ENCODE assay signal across 1 cellular context in genomic region chr14:22887990-22888378, GRCh38.
TF ChIP-seq lines count a peak whose summit lies in the region.

No MANE protein-coding gene starts in this region.

TF ChIP-seq in GM23338, 12 proteins besides CTCF, POLR2A, EP300 and RAD21:
- TF ChIP-seq CREB1 (CRISPR knock-in tag; IDR thresholded peaks at IDR 0.05; ENCODE audit: low read depth) (no peak), STAT1 (IDR thresholded peaks at IDR 0.05; ENCODE audit: unreplicated experiment) (no peak), ZNF331 (CRISPR knock-in tag; IDR thresholded peaks at IDR 0.05; ENCODE audit: low read depth) (no peak)
- TF ChIP-seq, protein P1, sequence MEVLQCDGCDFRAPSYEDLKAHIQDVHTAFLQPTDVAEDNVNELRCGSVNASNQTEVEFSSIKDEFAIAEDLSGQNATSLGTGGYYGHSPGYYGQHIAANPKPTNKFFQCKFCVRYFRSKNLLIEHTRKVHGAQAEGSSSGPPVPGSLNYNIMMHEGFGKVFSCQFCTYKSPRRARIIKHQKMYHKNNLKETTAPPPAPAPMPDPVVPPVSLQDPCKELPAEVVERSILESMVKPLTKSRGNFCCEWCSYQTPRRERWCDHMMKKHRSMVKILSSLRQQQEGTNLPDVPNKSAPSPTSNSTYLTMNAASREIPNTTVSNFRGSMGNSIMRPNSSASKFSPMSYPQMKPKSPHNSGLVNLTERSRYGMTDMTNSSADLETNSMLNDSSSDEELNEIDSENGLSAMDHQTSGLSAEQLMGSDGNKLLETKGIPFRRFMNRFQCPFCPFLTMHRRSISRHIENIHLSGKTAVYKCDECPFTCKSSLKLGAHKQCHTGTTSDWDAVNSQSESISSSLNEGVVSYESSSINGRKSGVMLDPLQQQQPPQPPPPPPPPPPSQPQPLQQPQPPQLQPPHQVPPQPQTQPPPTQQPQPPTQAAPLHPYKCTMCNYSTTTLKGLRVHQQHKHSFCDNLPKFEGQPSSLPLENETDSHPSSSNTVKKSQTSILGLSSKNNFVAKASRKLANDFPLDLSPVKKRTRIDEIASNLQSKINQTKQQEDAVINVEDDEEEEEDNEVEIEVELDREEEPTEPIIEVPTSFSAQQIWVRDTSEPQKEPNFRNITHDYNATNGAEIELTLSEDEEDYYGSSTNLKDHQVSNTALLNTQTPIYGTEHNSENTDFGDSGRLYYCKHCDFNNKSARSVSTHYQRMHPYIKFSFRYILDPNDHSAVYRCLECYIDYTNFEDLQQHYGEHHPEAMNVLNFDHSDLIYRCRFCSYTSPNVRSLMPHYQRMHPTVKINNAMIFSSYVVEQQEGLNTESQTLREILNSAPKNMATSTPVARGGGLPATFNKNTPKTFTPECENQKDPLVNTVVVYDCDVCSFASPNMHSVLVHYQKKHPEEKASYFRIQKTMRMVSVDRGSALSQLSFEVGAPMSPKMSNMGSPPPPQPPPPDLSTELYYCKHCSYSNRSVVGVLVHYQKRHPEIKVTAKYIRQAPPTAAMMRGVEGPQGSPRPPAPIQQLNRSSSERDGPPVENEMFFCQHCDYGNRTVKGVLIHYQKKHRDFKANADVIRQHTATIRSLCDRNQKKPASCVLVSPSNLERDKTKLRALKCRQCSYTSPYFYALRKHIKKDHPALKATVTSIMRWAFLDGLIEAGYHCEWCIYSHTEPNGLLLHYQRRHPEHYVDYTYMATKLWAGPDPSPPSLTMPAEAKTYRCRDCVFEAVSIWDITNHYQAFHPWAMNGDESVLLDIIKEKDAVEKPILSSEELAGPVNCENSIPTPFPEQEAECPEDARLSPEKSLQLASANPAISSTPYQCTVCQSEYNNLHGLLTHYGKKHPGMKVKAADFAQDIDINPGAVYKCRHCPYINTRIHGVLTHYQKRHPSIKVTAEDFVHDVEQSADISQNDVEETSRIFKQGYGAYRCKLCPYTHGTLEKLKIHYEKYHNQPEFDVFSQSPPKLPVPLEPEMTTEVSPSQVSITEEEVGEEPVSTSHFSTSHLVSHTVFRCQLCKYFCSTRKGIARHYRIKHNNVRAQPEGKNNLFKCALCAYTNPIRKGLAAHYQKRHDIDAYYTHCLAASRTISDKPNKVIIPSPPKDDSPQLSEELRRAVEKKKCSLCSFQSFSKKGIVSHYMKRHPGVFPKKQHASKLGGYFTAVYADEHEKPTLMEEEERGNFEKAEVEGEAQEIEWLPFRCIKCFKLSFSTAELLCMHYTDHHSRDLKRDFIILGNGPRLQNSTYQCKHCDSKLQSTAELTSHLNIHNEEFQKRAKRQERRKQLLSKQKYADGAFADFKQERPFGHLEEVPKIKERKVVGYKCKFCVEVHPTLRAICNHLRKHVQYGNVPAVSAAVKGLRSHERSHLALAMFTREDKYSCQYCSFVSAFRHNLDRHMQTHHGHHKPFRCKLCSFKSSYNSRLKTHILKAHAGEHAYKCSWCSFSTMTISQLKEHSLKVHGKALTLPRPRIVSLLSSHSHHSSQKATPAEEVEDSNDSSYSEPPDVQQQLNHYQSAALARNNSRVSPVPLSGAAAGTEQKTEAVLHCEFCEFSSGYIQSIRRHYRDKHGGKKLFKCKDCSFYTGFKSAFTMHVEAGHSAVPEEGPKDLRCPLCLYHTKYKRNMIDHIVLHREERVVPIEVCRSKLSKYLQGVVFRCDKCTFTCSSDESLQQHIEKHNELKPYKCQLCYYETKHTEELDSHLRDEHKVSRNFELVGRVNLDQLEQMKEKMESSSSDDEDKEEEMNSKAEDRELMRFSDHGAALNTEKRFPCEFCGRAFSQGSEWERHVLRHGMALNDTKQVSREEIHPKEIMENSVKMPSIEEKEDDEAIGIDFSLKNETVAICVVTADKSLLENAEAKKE (CRISPR knock-in tag; IDR thresholded peaks at IDR 0.05) = no peak
